Comparison of ENCODE assay signal across 6 cellular contexts in genomic region chr20:3092611-3093379, GRCh38. TPM values are rescaled to one million over a fixed set of nuclear protein-coding genes. Genes with fewer than 3 reads are reported as not detected.
DNase-seq lines count a peak whose midpoint lies in the region; ATAC-seq lines count a peak whose summit lies in the region.

No MANE protein-coding gene starts in this region.

- H3K4me1 ChIP-seq in ectodermal cell (ENCODE audit: control insufficient read depth, insufficient read depth, low read length): no peaks in the 10 kb centered on the region

- H3K9me3 ChIP-seq in ectodermal cell (ENCODE audit: control insufficient read depth, low read length): no peaks in the 10 kb centered on the region

- H3K4me3 ChIP-seq in ectodermal cell (ENCODE audit: insufficient read depth, low read depth, low read length): peak overlapping the region; percentile 27

- WGBS in ectodermal cell, 2 experiments: 22 to 27% methylated on average over 81 of the region's 81 CpGs

- no peaks in the 10 kb centered on the region for H3K36me3 ChIP-seq in ectodermal cell (ENCODE audit: control insufficient read depth, insufficient read depth, low read length)

- H3K27ac ChIP-seq in ectodermal cell (ENCODE audit: insufficient read depth, low read depth, low read length, poor library complexity, severe bottlenecking): no peak overlapping the region

- ATAC-seq in HG03521 (IDR thresholded peaks at IDR 0.05; ENCODE audit: unreplicated experiment) (no peak), HG03442 (IDR thresholded peaks at IDR 0.05; ENCODE audit: unreplicated experiment) (no peak)

- peak; percentile 44 for DNase-seq in T follicular helper cell (ENCODE audit: low read depth)
- peak; percentile 59 for DNase-seq in stimulated activated CD4-positive, alpha-beta T cell treated with anti-CD3 and anti-CD28 coated beads, Interleukin-15, amount 100 ng/mL, for 24 hours
- DNase-seq in NCI-H1105 (lab: John Stamatoyannopoulos, UW): no peak

- H3K27me3 ChIP-seq in ectodermal cell (ENCODE audit: control insufficient read depth, insufficient read depth, low read length, poor library complexity, severe bottlenecking): peaks cover 40% of the 10 kb centered on the region

RNA-seq across cellular contexts. Expression of gene AVP, which starts 8.3 kb away (rescaled TPM):
- not detected for polyA plus RNA-seq in ectodermal cell (2013, experiment 1 of 4)
- not detected for polyA plus RNA-seq in ectodermal cell (2013, experiment 2 of 4)
- not detected for polyA plus RNA-seq in ectodermal cell (2013, experiment 3 of 4)
- not detected for polyA plus RNA-seq in ectodermal cell (2013, experiment 4 of 4)

RNA-seq across cellular contexts. Expression of gene OXT, which starts 21.4 kb away (rescaled TPM):
- polyA plus RNA-seq in ectodermal cell (2013, experiment 1 of 4): not detected
- not detected for polyA plus RNA-seq in ectodermal cell (2013, experiment 2 of 4)
- polyA plus RNA-seq in ectodermal cell (2013, experiment 3 of 4): not detected
- not detected for polyA plus RNA-seq in ectodermal cell (2013, experiment 4 of 4)

RNA-seq across cellular contexts. Expression of gene MRPS26, which starts 46.9 kb away (rescaled TPM):
- 61.4 TPM for polyA plus RNA-seq in ectodermal cell (2013, experiment 1 of 4)
- 60.8 TPM for polyA plus RNA-seq in ectodermal cell (2013, experiment 2 of 4)
- 69.2 TPM for polyA plus RNA-seq in ectodermal cell (2013, experiment 3 of 4)
- polyA plus RNA-seq in ectodermal cell (2013, experiment 4 of 4): 71.4 TPM

RNA-seq across cellular contexts. Expression of gene GNRH2, which starts 49.4 kb away (rescaled TPM):
- not detected for polyA plus RNA-seq in ectodermal cell (2013, experiment 1 of 4)
- 0.55 TPM for polyA plus RNA-seq in ectodermal cell (2013, experiment 2 of 4)
- polyA plus RNA-seq in ectodermal cell (2013, experiment 3 of 4): not detected
- not detected for polyA plus RNA-seq in ectodermal cell (2013, experiment 4 of 4)
